Comparison of ENCODE assay signal across 8 cellular contexts in genomic region chr15:39127925-39128617, GRCh38.
DNase-seq lines count a peak whose midpoint lies in the region; ATAC-seq, FAIRE-seq and TF ChIP-seq lines count a peak whose summit lies in the region.

No MANE protein-coding gene starts in this region.

- no peak overlapping the region for H3K27ac ChIP-seq in GM23338 (ENCODE audit: low read depth)
- peak overlapping the region in 3 of 4 donors; percentile 0 to 66 (median 22) for H3K27ac ChIP-seq in pancreas

- H3F3A ChIP-seq in GM23338 (replicated peaks; ENCODE audit: low read depth): no peaks in the 10 kb centered on the region

- H3K9me3 ChIP-seq in NT2/D1 (ENCODE audit: insufficient read depth, low read length) (no peaks in the 10 kb centered on the region), pancreas (no peaks in the 10 kb centered on the region)

- no peaks in the 10 kb centered on the region for H4K20me1 ChIP-seq in GM23338 (replicated peaks; ENCODE audit: insufficient read depth)

- TF ChIP-seq CTCF in GM23338 (conservative IDR thresholded peaks at IDR 0.05; ENCODE audit: low read depth in 2 of 2): no peak
- TF ChIP-seq CTCF in epithelial cell of esophagus (IDR thresholded peaks at IDR 0.05; ENCODE audit: insufficient read depth, low read depth, low read length, missing control alignments): no peak
- no peak for TF ChIP-seq CTCF in pancreas (IDR thresholded peaks at IDR 0.05)

- no peak overlapping the region for H3K4me2 ChIP-seq in GM23338

- no peak overlapping the region for H3K9ac ChIP-seq in NT2/D1 (ENCODE audit: insufficient read length, low read depth)

- WGBS in pancreas, 2 donors: 40 to 51% methylated on average over 2 of the region's 2 CpGs

- H3K9me2 ChIP-seq in GM23338 (ENCODE audit: insufficient read depth): peaks cover 3% of the 10 kb centered on the region

- H3K4me1 Mint-ChIP-seq in GM23338: peaks cover 10% of the 10 kb centered on the region; the same call in 2 of the 3 replicates

- H3K27me3 ChIP-seq in GM23338 (ENCODE audit: insufficient read depth) (no peaks in the 10 kb centered on the region), NT2/D1 (ENCODE audit: insufficient read depth, insufficient read length) (no peaks in the 10 kb centered on the region), pancreas (no peaks in the 10 kb centered on the region)

- H3K4me3 Mint-ChIP-seq in GM23338: no peak overlapping the region

- peaks cover 3% of the 10 kb centered on the region for H3K27me3 Mint-ChIP-seq in GM23338 (ENCODE audit: insufficient read depth, low read depth, poor library complexity)

- intact Hi-C loops in pancreas (cut with DNase I): no loop called here

- no peak for FAIRE-seq in pancreas (lab: Jason Lieb, UNC)

- 0 out of 2 replicates have a peak overlapping the region, but pooled peaks have one; percentile 2 for H2AFZ ChIP-seq in GM23338

- H3K4me1 ChIP-seq in GM23338 (ENCODE audit: insufficient read depth): 0 out of 2 replicates have a peak, but pooled peaks cover 9% of the 10 kb centered on the region
- H3K4me1 ChIP-seq in NT2/D1 (ENCODE audit: insufficient read depth, insufficient read length): peaks cover 2% of the 10 kb centered on the region
- H3K4me1 ChIP-seq in pancreas: peaks cover 7 to 24% (median 20%) of the 10 kb centered on the region in 3 donors

- peak; percentile 50 for DNase-seq in GM23338 (ENCODE audit: low spot score)
- peak; percentile 42 for DNase-seq in NT2/D1 (ENCODE audit: low read depth, low spot score)
- peak; percentile 83 for DNase-seq in epithelial cell of esophagus (ENCODE audit: low read depth)
- peak in 2 of 6 donors; percentile 18 to 31 for DNase-seq in pancreas
- DNase-seq in activated CD8-positive, alpha-beta memory T cell treated with anti-CD3 and anti-CD28 coated beads for 24 hours: no peak

- H3K36me3 Mint-ChIP-seq in GM23338 (ENCODE audit: low read depth): no peaks in the 10 kb centered on the region

- H3K36me3 ChIP-seq in GM23338 (ENCODE audit: insufficient read depth) (no peaks in the 10 kb centered on the region), NT2/D1 (ENCODE audit: insufficient read depth, insufficient read length, low read length) (no peaks in the 10 kb centered on the region), pancreas (no peaks in the 10 kb centered on the region)

- ATAC-seq in GM23338: peak; percentile 66
- peak; percentile 71 to 85 (median 84) for ATAC-seq in pancreas
- no peak for ATAC-seq in GM19452 (IDR thresholded peaks at IDR 0.05; ENCODE audit: unreplicated experiment)
- no peak for ATAC-seq in GM21529 (IDR thresholded peaks at IDR 0.05; ENCODE audit: unreplicated experiment)
- ATAC-seq in GM21360 (IDR thresholded peaks at IDR 0.05; ENCODE audit: unreplicated experiment): no peak

- no peaks in the 10 kb centered on the region for H3K79me2 ChIP-seq in GM23338 (replicated peaks; ENCODE audit: insufficient read depth)

- H3K9me3 Mint-ChIP-seq in GM23338: no peaks in the 10 kb centered on the region

- no peak overlapping the region for H3K4me3 ChIP-seq in GM23338
- no peak overlapping the region for H3K4me3 ChIP-seq in NT2/D1 (ENCODE audit: insufficient read length, low read depth)
- H3K4me3 ChIP-seq in epithelial cell of esophagus (ENCODE audit: low read length): no peak overlapping the region
- H3K4me3 ChIP-seq in pancreas: no peak overlapping the region

- H3K27ac Mint-ChIP-seq in GM23338: peak overlapping the region; percentile 83

TF ChIP-seq in GM23338, 12 proteins besides CTCF, POLR2A, EP300 and RAD21:
- TF ChIP-seq, protein P1, sequence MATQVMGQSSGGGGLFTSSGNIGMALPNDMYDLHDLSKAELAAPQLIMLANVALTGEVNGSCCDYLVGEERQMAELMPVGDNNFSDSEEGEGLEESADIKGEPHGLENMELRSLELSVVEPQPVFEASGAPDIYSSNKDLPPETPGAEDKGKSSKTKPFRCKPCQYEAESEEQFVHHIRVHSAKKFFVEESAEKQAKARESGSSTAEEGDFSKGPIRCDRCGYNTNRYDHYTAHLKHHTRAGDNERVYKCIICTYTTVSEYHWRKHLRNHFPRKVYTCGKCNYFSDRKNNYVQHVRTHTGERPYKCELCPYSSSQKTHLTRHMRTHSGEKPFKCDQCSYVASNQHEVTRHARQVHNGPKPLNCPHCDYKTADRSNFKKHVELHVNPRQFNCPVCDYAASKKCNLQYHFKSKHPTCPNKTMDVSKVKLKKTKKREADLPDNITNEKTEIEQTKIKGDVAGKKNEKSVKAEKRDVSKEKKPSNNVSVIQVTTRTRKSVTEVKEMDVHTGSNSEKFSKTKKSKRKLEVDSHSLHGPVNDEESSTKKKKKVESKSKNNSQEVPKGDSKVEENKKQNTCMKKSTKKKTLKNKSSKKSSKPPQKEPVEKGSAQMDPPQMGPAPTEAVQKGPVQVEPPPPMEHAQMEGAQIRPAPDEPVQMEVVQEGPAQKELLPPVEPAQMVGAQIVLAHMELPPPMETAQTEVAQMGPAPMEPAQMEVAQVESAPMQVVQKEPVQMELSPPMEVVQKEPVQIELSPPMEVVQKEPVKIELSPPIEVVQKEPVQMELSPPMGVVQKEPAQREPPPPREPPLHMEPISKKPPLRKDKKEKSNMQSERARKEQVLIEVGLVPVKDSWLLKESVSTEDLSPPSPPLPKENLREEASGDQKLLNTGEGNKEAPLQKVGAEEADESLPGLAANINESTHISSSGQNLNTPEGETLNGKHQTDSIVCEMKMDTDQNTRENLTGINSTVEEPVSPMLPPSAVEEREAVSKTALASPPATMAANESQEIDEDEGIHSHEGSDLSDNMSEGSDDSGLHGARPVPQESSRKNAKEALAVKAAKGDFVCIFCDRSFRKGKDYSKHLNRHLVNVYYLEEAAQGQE (IDR thresholded peaks at IDR 0.05; ENCODE audit: unreplicated experiment): no peak
- TF ChIP-seq ZNF462 (CRISPR knock-in tag; IDR thresholded peaks at IDR 0.05) (peak; percentile 31; the same call in 1 of the 2 replicates), STAT1 (IDR thresholded peaks at IDR 0.05; ENCODE audit: unreplicated experiment) (no peak), EZH2 (IDR thresholded peaks at IDR 0.05; ENCODE audit: low read depth, unreplicated experiment) (no peak), EZH2phosphoT487 (IDR thresholded peaks at IDR 0.05; ENCODE audit: unreplicated experiment) (no peak)

Comparison
In these comparisons a context has a peak if more than half of its experiments do, and no peak if none do; other contexts are left out.
1. ATAC-seq: peak in GM23338 (single experiment) and pancreas (4 of 4); none in GM19452 (single experiment), GM21529 (single experiment) and GM21360 (single experiment).